In the genomic region with DNA sequence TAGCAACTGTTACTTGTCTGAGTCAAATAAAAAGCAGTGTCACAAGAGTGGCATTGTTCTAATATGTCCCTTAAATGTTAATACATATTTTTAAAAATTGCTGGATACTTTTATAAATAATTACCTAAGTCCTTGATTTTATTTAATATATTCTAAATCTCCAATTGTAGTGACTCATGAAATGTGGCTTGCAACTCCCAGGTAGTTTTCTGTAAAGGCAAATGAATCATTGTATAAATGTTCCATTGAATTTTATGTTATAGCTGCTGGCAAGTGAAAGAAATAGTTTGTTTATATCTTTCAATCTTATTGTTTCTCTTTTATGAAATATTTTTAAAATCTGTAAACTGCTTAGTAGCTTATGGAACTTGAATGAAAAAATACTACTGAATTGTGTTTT, we compare ENCODE assay signal across 28 cellular contexts. TPM values are rescaled to one million over a fixed set of nuclear protein-coding genes. Genes with fewer than 3 reads are reported as not detected.
"Had no signal": no experiment of that assay in that cellular context is flagged by ENCODE, and none has a peak within 500 bp of the region (broad histone marks: within the 10 kb centered on the region; RNA-seq: fewer than 3 reads in every experiment).

No MANE protein-coding gene starts in this region.

- H3K27ac ChIP-seq: ascending aorta, brain microvascular endothelial cell, foreskin keratinocyte, heart left ventricle, neural progenitor cell, right lobe of liver, tibial nerve had no signal

- H3K27me3 ChIP-seq: ascending aorta, brain microvascular endothelial cell, foreskin keratinocyte, left lung, neural progenitor cell, right lobe of liver, tibial nerve had no signal

- ATAC-seq: activated CD4-positive, alpha-beta T cell treated with anti-CD3 and anti-CD28 coated beads for 36 hours; foreskin keratinocyte; heart left ventricle; natural killer cell; right lobe of liver had no signal

- H3K9me3 ChIP-seq: ascending aorta, heart left ventricle, left lung, lower lobe of right lung, right lobe of liver, tibial nerve had no signal

- H3K4me3 ChIP-seq: ascending aorta, heart left ventricle, left lung, lower lobe of right lung, neural progenitor cell, right lobe of liver, tibial nerve had no signal

- H3K9ac ChIP-seq: neural progenitor cell had no signal

- DNase-seq: activated CD4-positive, alpha-beta T cell treated with anti-CD3 and anti-CD28 coated beads for 36 hours; activated CD4-positive, CD25-positive, alpha-beta regulatory T cell; activated gamma-delta T cell; activated naive CD4-positive, alpha-beta T cell treated with anti-CD3 and anti-CD28 coated beads, Interleukin-2, amount 10 ng/mL, durations not matched to agents 7 days and 5 days; activated naive CD8-positive, alpha-beta T cell treated with anti-CD3 and anti-CD28 coated beads, Interleukin-2, amount 10 ng/mL, durations not matched to agents 7 days and 5 days; activated T-cell treated with anti-CD3 and anti-CD28 coated beads, Interleukin-2, amount 50 U/mL, for 1 hour; brain microvascular endothelial cell; central memory CD4-positive, alpha-beta T cell; endodermal cell; erythroblast; heart left ventricle; hypothalamus; kidney glomerular epithelial cell; left lung; lower lobe of right lung; mesendoderm; natural killer cell; right lobe of liver; stimulated activated CD4-positive, alpha-beta T cell treated with anti-CD3 and anti-CD28 coated beads, Interleukin-2, amount 100 ng/mL, for 48 hours; stimulated activated naive CD4-positive, alpha-beta T cell treated with Interleukin-2 at 50 U/mL for 16 hours; T-helper 2 cell had no signal

- H3K36me3 ChIP-seq: brain microvascular endothelial cell, left lung, neural progenitor cell, right lobe of liver had no signal

- H3K4me2 ChIP-seq: neural progenitor cell had no signal

- H3K4me1 ChIP-seq: ascending aorta, foreskin keratinocyte, left lung, lower lobe of right lung, neural progenitor cell, right lobe of liver, tibial nerve had no signal

- H2AFZ ChIP-seq: neural progenitor cell had no signal

RNA-seq across cellular contexts. Expression of a gene that starts 32.7 kb away (rescaled TPM):
- total RNA-seq: activated CD4-positive, alpha-beta T cell treated with anti-CD3 and anti-CD28 coated beads for 36 hours; activated naive CD8-positive, alpha-beta T cell treated with anti-CD3 and anti-CD28 coated beads, Interleukin-2, amount 10 ng/mL, durations not matched to agents 7 days and 5 days; ascending aorta; endodermal cell; mononuclear cell; natural killer cell; osteocyte; temporal lobe had no signal
